ENCODE assay signal across 8 cellular contexts in the genomic region with DNA sequence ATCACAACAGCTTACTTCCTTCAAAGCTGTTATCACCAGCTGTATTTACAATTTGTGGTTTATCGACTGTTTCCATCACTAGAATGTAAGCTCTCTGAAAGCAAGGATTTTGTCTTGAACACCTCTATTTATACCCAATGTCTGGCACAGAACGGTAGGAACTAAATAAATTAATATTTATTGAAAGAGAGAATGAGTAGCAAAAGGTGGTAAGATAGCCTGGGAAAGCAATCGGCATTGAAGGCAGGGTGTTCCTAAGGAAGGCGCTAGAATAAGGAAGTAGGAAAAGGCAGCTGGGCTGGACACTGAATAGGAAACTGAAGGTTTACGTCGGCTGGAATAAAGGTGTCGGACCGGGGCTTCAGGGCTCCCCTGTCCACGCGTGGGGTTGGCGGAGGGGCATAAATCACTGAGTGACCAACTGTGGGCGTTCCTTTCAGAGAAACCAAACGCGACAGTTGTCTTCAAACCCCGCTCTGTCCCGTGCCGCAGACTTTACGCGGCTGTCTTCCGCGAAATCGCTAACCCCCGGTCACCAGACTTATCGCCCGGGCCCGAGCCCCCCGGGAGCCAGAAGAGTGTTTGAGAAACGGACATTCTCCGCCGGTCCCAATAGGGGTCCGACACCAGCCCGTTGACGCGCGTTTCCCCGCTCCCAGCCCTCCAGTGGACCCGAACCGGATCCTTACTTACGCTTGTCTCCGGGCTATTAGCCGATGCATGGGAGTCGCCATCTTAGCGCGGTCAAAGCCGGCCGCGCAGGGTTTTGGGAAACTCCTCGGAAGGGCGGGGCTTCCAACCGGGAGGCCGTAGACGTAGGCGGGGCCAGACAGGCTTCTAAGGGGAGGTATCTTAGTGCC. TPM values are rescaled to one million over a fixed set of nuclear protein-coding genes. Genes with fewer than 3 reads are reported as not detected.
DNase-seq lines count a peak whose midpoint lies in the region; ATAC-seq, FAIRE-seq and TF ChIP-seq lines count a peak whose summit lies in the region.

TSS of gene ZCCHC10 (minus strand) at position 746 of the 860 bp plus-strand sequence. CDS start at position 734, 12 bp downstream.

- peak within 1 kb of the TSS; percentile 79 to 97 for H3K9ac ChIP-seq in kidney (ENCODE audit: low read length in 2 of 2)

- H3K4me3 ChIP-seq in kidney (ENCODE audit: low read length in 2 of 2): peak within 1 kb of the TSS; percentile 86 to 97

- DNase-seq in AG20443 (ENCODE audit: low spot score) (peak; percentile 96), NCI-H510A (lab: John Stamatoyannopoulos, UW) (peak; percentile 80), cerebellar nuclear complex (lab: John Stamatoyannopoulos, UW) (peak; percentile 59 to 76), kidney (peak; percentile 96)
- peak; percentile 84 for DNase-seq in activated CD4-positive, alpha-beta T cell treated with anti-CD3 and anti-CD28 coated beads for 1 hour
- DNase-seq in stimulated activated CD4-positive, alpha-beta T cell treated with anti-CD3 and anti-CD28 coated beads, Interleukin-15, amount 100 ng/mL, for 1 hour (ENCODE audit: low read depth in 1 of 2, low spot score in 1 of 2): peak; percentile 78 to 84

- no peaks in the 10 kb centered on the region for H3K4me1 ChIP-seq in kidney (ENCODE audit: control insufficient read depth in 1 of 2, insufficient read depth in 1 of 2, low read depth in 1 of 2, low read length in 2 of 2)

- FAIRE-seq in kidney (lab: Jason Lieb, UNC): no peak

- H3K36me3 ChIP-seq in kidney (ENCODE audit: control insufficient read depth in 1 of 2, insufficient read depth in 2 of 2, low read length in 2 of 2): no peaks in the 10 kb centered on the region

- H3K27ac ChIP-seq in kidney (ENCODE audit: low read depth in 2 of 2, low read length in 2 of 2): peak within 1 kb of the TSS; percentile 91 to 96

- TF ChIP-seq CTCF in kidney (IDR thresholded peaks at IDR 0.05; ENCODE audit: borderline replicate concordance, extremely low read depth, insufficient read depth): no peak

- intact Hi-C loops in kidney (cut with DNase I): no loop called here

- peak; percentile 95 for TF ChIP-seq POLR2A in GM19193 (IDR thresholded peaks at IDR 0.05; ENCODE audit: extremely low read depth, insufficient read depth, insufficient read length)

- H3K9me3 ChIP-seq in kidney (ENCODE audit: control insufficient read depth in 1 of 2, low read length in 2 of 2): no peaks in the 10 kb centered on the region

- ATAC-seq in HG03432 (IDR thresholded peaks at IDR 0.05; ENCODE audit: unreplicated experiment): peak; percentile 94

RNA-seq across cellular contexts. Expression of gene ZCCHC10, which starts in this region (rescaled TPM):
- 19.9 TPM for total RNA-seq in kidney
- polyA plus RNA-seq in kidney (ENCODE audit: insufficient read depth, low read depth, low replicate concordance): 32.7 TPM

Comparison
In these comparisons a context has a peak if more than half of its experiments do, and no peak if none do; other contexts are left out.
1. Peak in every context shown above with its lines: DNase-seq, ATAC-seq, H3K4me3 ChIP-seq and H3K27ac ChIP-seq.